Comparison of ENCODE assay signal across 25 cellular contexts in genomic region chr13:51647067-51647466, GRCh38.
DNase-seq lines count a peak whose midpoint lies in the region; ATAC-seq, FAIRE-seq and TF ChIP-seq lines count a peak whose summit lies in the region.
"Had no signal": no experiment of that assay in that cellular context is flagged by ENCODE, and none has a peak within 500 bp of the region (broad histone marks: within the 10 kb centered on the region; RNA-seq: fewer than 3 reads in every experiment).

No MANE protein-coding gene starts in this region.

- no peaks in the 10 kb centered on the region for H3K23me2 ChIP-seq in H1 (ENCODE audit: low read depth, low read length)

- no peaks in the 10 kb centered on the region for H3K27me3 ChIP-seq in HUES48 (ENCODE audit: control insufficient read depth, insufficient read depth, low read length)
- H3K27me3 ChIP-seq in H1 (replicated peaks in 1 of 4; ENCODE audit: control insufficient read depth in 3 of 4, extremely low read depth in 1 of 4, insufficient read depth in 3 of 4, low read length in 3 of 4) = no peaks in the 10 kb centered on the region
- H3K27me3 ChIP-seq in right lobe of liver = no peaks in the 10 kb centered on the region
- H3K27me3 ChIP-seq: body of pancreas, MG63, sigmoid colon, tibial nerve had no signal

- no peak overlapping the region for H3K14ac ChIP-seq in H1 (ENCODE audit: insufficient read length)

- H3K36me3 ChIP-seq in HUES48 (ENCODE audit: control insufficient read depth, insufficient read depth, low read length) = no peaks in the 10 kb centered on the region
- no peaks in the 10 kb centered on the region for H3K36me3 ChIP-seq in H1 (ENCODE audit: control insufficient read depth in 2 of 4, insufficient read depth in 4 of 4, low read length in 3 of 4)
- H3K36me3 ChIP-seq in right lobe of liver = no peaks in the 10 kb centered on the region
- H3K36me3 ChIP-seq: MG63, sigmoid colon, tibial nerve had no signal

- intact Hi-C loops in natural killer cell (cut with micrococcal nuclease) = no loop called here
- intact Hi-C loops in right lobe of liver (cut with DNase I) = no loop called here

- no peak for DNase-seq in natural killer cell
- no peak for DNase-seq in natural killer cell treated with Interleukin-12 subunit alpha and Interleukin-12 subunit beta and Interleukin-15 and Interleukin-18, amount 100 ng/mL, for 72 hours (ENCODE audit: low spot score)
- DNase-seq in H1 (ENCODE audit: low read depth in 1 of 2, low spot score in 2 of 2) = no peak
- DNase-seq in WTC11 (ENCODE audit: low spot score) = no peak
- no peak for DNase-seq in mesothelial cell of epicardium (ENCODE audit: low spot score in 2 of 2, unreplicated experiment in 2 of 2)
- DNase-seq in right lobe of liver = no peak
- DNase-seq: activated CD8-positive, alpha-beta T cell treated with anti-CD3 and anti-CD28 coated beads, Interleukin-2, amount 10 ng/mL, durations not matched to agents 7 days and 5 days; body of pancreas; C1 segment of cervical spinal cord; endodermal cell; GOT3; KBM-7; mammary epithelial cell; MG63; NCI-H1417 treated with DMSO at 0.1 percent for 48 hours; NCI-H2081 treated with DMSO at 0.1 percent for 48 hours; NCI-H345; NCI-H69; Right ventricle myocardium superior; sigmoid colon; stimulated activated CD4-positive, alpha-beta T cell treated with anti-CD3 and anti-CD28 coated beads, Interleukin-12 subunit alpha, Interleukin-12 subunit beta, amount 100 ng/mL, for 4 hours; stimulated activated CD4-positive, alpha-beta T cell treated with anti-CD3 and anti-CD28 coated beads, Interleukin-4, amount 100 ng/mL, for 1 hour had no signal

- TF ChIP-seq RAD21 in H1 (IDR thresholded peaks at IDR 0.05 in 1 of 2, conservative IDR thresholded peaks at IDR 0.05 in 1 of 2; ENCODE audit: low read depth in 2 of 2, low read length in 2 of 2) = no peak

- FAIRE-seq in H1 (lab: Jason Lieb, UNC) = no peak

- H3K27ac ChIP-seq in HUES48 (ENCODE audit: low read depth, low read length) = peak overlapping the region; percentile 75
- H3K27ac ChIP-seq in H1 (ENCODE audit: low read depth, low read length) = no peak overlapping the region
- H3K27ac ChIP-seq in right lobe of liver = no peak overlapping the region
- H3K27ac ChIP-seq: sigmoid colon had no signal

- H3K79me1 ChIP-seq in H1 (ENCODE audit: low read depth, low read length) = 0 out of 2 replicates have a peak, but pooled peaks cover 5% of the 10 kb centered on the region

- H2AFZ ChIP-seq in H1 (ENCODE audit: low read length) = no peak overlapping the region

- peaks cover 8 to 71% of the 10 kb centered on the region in 2 experiments; a peak in 3 of 4 replicates for H3K79me2 ChIP-seq in H1 (ENCODE audit: control insufficient read depth in 1 of 2, insufficient read depth in 2 of 2, low read length in 2 of 2)

- H3K56ac ChIP-seq in H1 (replicated peaks; ENCODE audit: insufficient read length, low read depth, low read length) = no peak overlapping the region

- no peak overlapping the region for H3K23ac ChIP-seq in H1 (ENCODE audit: insufficient read length)

- H2BK12ac ChIP-seq in H1 (ENCODE audit: low read depth, low read length) = peak overlapping the region; percentile 78

- H4K91ac ChIP-seq in H1 (replicated peaks; ENCODE audit: insufficient read length, low read length) = peak overlapping the region; percentile 84

- H3K9ac ChIP-seq in HUES48 (ENCODE audit: low read depth, low read length) (no peak overlapping the region), H1 (replicated peaks in 1 of 4; ENCODE audit: extremely low read depth in 1 of 4, low read depth in 3 of 4, low read length in 3 of 4) (no peak overlapping the region)

- H4K20me1 ChIP-seq in H1 (replicated peaks in 1 of 2; ENCODE audit: control insufficient read depth in 1 of 2, insufficient read depth in 2 of 2, low read length in 2 of 2) = no peaks in the 10 kb centered on the region

- H2BK120ac ChIP-seq in H1 (replicated peaks; ENCODE audit: low read depth, low read length) = peak overlapping the region; percentile 49

- POLR2A ChIA-PET in H1 (lab: Charles Lee; ENCODE audit: partially characterized antibody) = no interaction called here
- POLR2A ChIA-PET in WTC11 (lab: Charles Lee) = interaction anchor here (0.6 kb wide), 1 partner anchor 197 kb away, joined by 3 read pairs; no protein-coding TSS in a partner anchor

- TF ChIP-seq POLR2A in H1 (IDR thresholded peaks at IDR 0.05; ENCODE audit: control extremely low read depth in 1 of 2, low read depth in 2 of 2, low read length in 2 of 2) (no peak), right lobe of liver (IDR thresholded peaks at IDR 0.05) (no peak)

- H3K27me3 Mint-ChIP-seq in natural killer cell (ENCODE audit: low read depth in 2 of 2) (no peaks in the 10 kb centered on the region), WTC11 (ENCODE audit: low read depth) (no peaks in the 10 kb centered on the region), mesothelial cell of epicardium (ENCODE audit: low read depth) (no peaks in the 10 kb centered on the region)
- no peaks in the 10 kb centered on the region for H3K27me3 Mint-ChIP-seq in natural killer cell treated with Interleukin-12 subunit alpha and Interleukin-12 subunit beta and Interleukin-15 and Interleukin-18, amount 100 ng/mL, for 72 hours
- H3K27me3 Mint-ChIP-seq: dendritic cell treated with granulocyte-macrophage colony-stimulating factor and Interleukin-4, amounts not matched to agents 40 ng/mL and 50 ng/mL, for 4 days had no signal

- H3K9me3 ChIP-seq in HUES48 (ENCODE audit: control insufficient read depth, insufficient read depth, low read length) = no peaks in the 10 kb centered on the region
- no peaks in the 10 kb centered on the region for H3K9me3 ChIP-seq in H1 (ENCODE audit: insufficient read depth in 2 of 2, low read depth in 1 of 2, low read length in 1 of 2)
- H3K9me3 ChIP-seq in right lobe of liver = no peaks in the 10 kb centered on the region
- H3K9me3 ChIP-seq: body of pancreas, sigmoid colon, tibial nerve had no signal

- H2BK5ac ChIP-seq in H1 (ENCODE audit: low read depth, low read length) = peak overlapping the region; percentile 22; the same call in 1 of the 2 replicates

- no peak overlapping the region for H4K5ac ChIP-seq in H1 (ENCODE audit: insufficient read length, low read depth, low read length)

- H3K4me3 ChIP-seq in HUES48 (ENCODE audit: low read depth, low read length) (no peak overlapping the region), H1 (ENCODE audit: extremely low read depth in 1 of 4, insufficient read depth in 2 of 4, low read depth in 3 of 4, low read length in 4 of 4) (no peak overlapping the region), right lobe of liver (no peak overlapping the region)
- H3K4me3 ChIP-seq: body of pancreas, MG63, sigmoid colon, tibial nerve had no signal

- 87% methylated on average over 4 of the region's 4 CpGs; no CpG with 5 or more reads in 1 of the 2 experiments for WGBS in H1 (ENCODE audit: extremely low coverage in 1 of 2, insufficient coverage in 1 of 2, insufficient read length in 1 of 2, insufficient replicate concordance in 2 of 2, low coverage in 1 of 2, low lambda C conversion rate in 2 of 2, missing lambda C conversion rate in 1 of 2), 2 experiments
- 93% methylated on average over 4 of the region's 4 CpGs for WGBS in right lobe of liver (ENCODE audit: insufficient coverage, low coverage, low lambda C conversion rate, missing lambda C conversion rate)

- no peak overlapping the region for H2AK5ac ChIP-seq in H1 (ENCODE audit: low read depth, low read length)

- H3K4ac ChIP-seq in H1 (replicated peaks; ENCODE audit: insufficient read length, low read depth, low read length) = no peak overlapping the region

- no peak overlapping the region; a peak in 1 of 4 replicates for H3K4me2 ChIP-seq in H1 (ENCODE audit: insufficient read depth in 1 of 2, low read depth in 2 of 2, low read length in 2 of 2)

- H3K4me1 Mint-ChIP-seq in natural killer cell (peaks cover 51 to 61% of the 10 kb centered on the region in 2 donors), WTC11 (peaks cover 50% of the 10 kb centered on the region), mesothelial cell of epicardium (peaks cover 35% of the 10 kb centered on the region)
- peaks cover 45 to 51% of the 10 kb centered on the region in 2 donors for H3K4me1 Mint-ChIP-seq in natural killer cell treated with Interleukin-12 subunit alpha and Interleukin-12 subunit beta and Interleukin-15 and Interleukin-18, amount 100 ng/mL, for 72 hours (ENCODE audit: low read depth in 2 of 2)

- H3K36me3 Mint-ChIP-seq in natural killer cell = no peaks in the 10 kb centered on the region
- H3K36me3 Mint-ChIP-seq in natural killer cell treated with Interleukin-12 subunit alpha and Interleukin-12 subunit beta and Interleukin-15 and Interleukin-18, amount 100 ng/mL, for 72 hours = no peaks in the 10 kb centered on the region
- peaks cover 8% of the 10 kb centered on the region for H3K36me3 Mint-ChIP-seq in WTC11
- peaks cover 4% of the 10 kb centered on the region for H3K36me3 Mint-ChIP-seq in mesothelial cell of epicardium

- H2BK15ac ChIP-seq in H1 (ENCODE audit: low read length) = no peak overlapping the region

- ATAC-seq in natural killer cell = no peak
- ATAC-seq in natural killer cell treated with Interleukin-12 subunit alpha and Interleukin-12 subunit beta and Interleukin-15 and Interleukin-18, amount 100 ng/mL, for 72 hours = no peak
- no peak for ATAC-seq in WTC11
- ATAC-seq in right lobe of liver = no peak
- ATAC-seq: activated CD8-positive, alpha-beta T cell treated with anti-CD3 and anti-CD28 coated beads, Interleukin-2, amount 10 ng/mL, durations not matched to agents 7 days and 5 days; body of pancreas had no signal

- H3K4me1 ChIP-seq in HUES48 (ENCODE audit: control insufficient read depth, insufficient read depth, low read length) = peaks cover 45% of the 10 kb centered on the region
- peaks cover 13 to 38% (median 23%) of the 10 kb centered on the region in 4 experiments for H3K4me1 ChIP-seq in H1 (replicated peaks in 1 of 4; ENCODE audit: control insufficient read depth in 3 of 4, insufficient read depth in 4 of 4, low read length in 3 of 4)
- H3K4me1 ChIP-seq in right lobe of liver = peaks cover 0 to 23% (median 1%) of the 10 kb centered on the region in 4 donors

- no peak overlapping the region for H3K18ac ChIP-seq in H1 (ENCODE audit: extremely low read depth, low read length)

- TF ChIP-seq EP300 in H1 (IDR thresholded peaks at IDR 0.05; ENCODE audit: borderline replicate concordance in 1 of 2, low read depth in 2 of 2, low read length in 2 of 2) = no peak

- H2BK20ac ChIP-seq in H1 (ENCODE audit: low read length) = peak overlapping the region; percentile 17; the same call in 1 of the 2 replicates

- CTCF ChIA-PET in H1 (lab: Charles Lee; ENCODE audit: partially characterized antibody) (interaction anchor here (0.6 to 0.9 kb wide), 3 partner anchors 61 to 190 kb away, joined by 3 to 6 read pairs (median 3); no protein-coding TSS in a partner anchor), WTC11 (lab: Charles Lee) (interaction anchor here (0.6 kb wide), 1 partner anchor 71 kb away, joined by 4 read pairs; no protein-coding TSS in a partner anchor)

- H4K8ac ChIP-seq in H1 (ENCODE audit: extremely low read depth, insufficient read depth, low read length) = no peak overlapping the region

- TF ChIP-seq CTCF in natural killer cell (IDR thresholded peaks at IDR 0.05) (no peak), H1 (IDR thresholded peaks at IDR 0.05; ENCODE audit: control extremely low read depth in 1 of 3, insufficient read depth in 1 of 3, low read depth in 1 of 3, low read length in 3 of 3) (no peak), WTC11 (IDR thresholded peaks at IDR 0.05) (no peak), mesothelial cell of epicardium (IDR thresholded peaks at IDR 0.05; ENCODE audit: unreplicated experiment) (no peak), right lobe of liver (IDR thresholded peaks at IDR 0.05) (no peak)

- H3K9me3 Mint-ChIP-seq in natural killer cell = no peaks in the 10 kb centered on the region
- H3K9me3 Mint-ChIP-seq in natural killer cell treated with Interleukin-12 subunit alpha and Interleukin-12 subunit beta and Interleukin-15 and Interleukin-18, amount 100 ng/mL, for 72 hours = peaks cover 4% of the 10 kb centered on the region
- H3K9me3 Mint-ChIP-seq in WTC11 = peaks cover 12% of the 10 kb centered on the region
- H3K9me3 Mint-ChIP-seq in mesothelial cell of epicardium = peaks cover 11% of the 10 kb centered on the region
- H3K9me3 Mint-ChIP-seq: dendritic cell treated with granulocyte-macrophage colony-stimulating factor and Interleukin-4, amounts not matched to agents 40 ng/mL and 50 ng/mL, for 4 days had no signal

- peak overlapping the region; percentile 96 for H3K27ac Mint-ChIP-seq in natural killer cell
- peak overlapping the region in 1 of 2 donors; percentile 87 for H3K27ac Mint-ChIP-seq in natural killer cell treated with Interleukin-12 subunit alpha and Interleukin-12 subunit beta and Interleukin-15 and Interleukin-18, amount 100 ng/mL, for 72 hours
- no peak overlapping the region for H3K27ac Mint-ChIP-seq in WTC11
- no peak overlapping the region for H3K27ac Mint-ChIP-seq in mesothelial cell of epicardium
- H3K27ac Mint-ChIP-seq: activated CD8-positive, alpha-beta T cell treated with anti-CD3 and anti-CD28 coated beads, Interleukin-2, amount 10 ng/mL, durations not matched to agents 7 days and 5 days had no signal

- H3K4me3 Mint-ChIP-seq in natural killer cell (no peak overlapping the region), WTC11 (no peak overlapping the region), mesothelial cell of epicardium (no peak overlapping the region)
- H3K4me3 Mint-ChIP-seq in natural killer cell treated with Interleukin-12 subunit alpha and Interleukin-12 subunit beta and Interleukin-15 and Interleukin-18, amount 100 ng/mL, for 72 hours = no peak overlapping the region
- H3K4me3 Mint-ChIP-seq: activated CD8-positive, alpha-beta T cell treated with anti-CD3 and anti-CD28 coated beads, Interleukin-2, amount 10 ng/mL, durations not matched to agents 7 days and 5 days; dendritic cell treated with granulocyte-macrophage colony-stimulating factor and Interleukin-4, amounts not matched to agents 40 ng/mL and 50 ng/mL, for 4 days; endodermal cell had no signal

Comparison
In these comparisons a context has a peak if more than half of its experiments do, and no peak if none do; other contexts are left out.
1. H3K27ac Mint-ChIP-seq: peak in natural killer cell (2 of 2); none in WTC11 (single experiment) and mesothelial cell of epicardium (single experiment).